8 cellular contexts compared by ENCODE assay signal in the genomic region with DNA sequence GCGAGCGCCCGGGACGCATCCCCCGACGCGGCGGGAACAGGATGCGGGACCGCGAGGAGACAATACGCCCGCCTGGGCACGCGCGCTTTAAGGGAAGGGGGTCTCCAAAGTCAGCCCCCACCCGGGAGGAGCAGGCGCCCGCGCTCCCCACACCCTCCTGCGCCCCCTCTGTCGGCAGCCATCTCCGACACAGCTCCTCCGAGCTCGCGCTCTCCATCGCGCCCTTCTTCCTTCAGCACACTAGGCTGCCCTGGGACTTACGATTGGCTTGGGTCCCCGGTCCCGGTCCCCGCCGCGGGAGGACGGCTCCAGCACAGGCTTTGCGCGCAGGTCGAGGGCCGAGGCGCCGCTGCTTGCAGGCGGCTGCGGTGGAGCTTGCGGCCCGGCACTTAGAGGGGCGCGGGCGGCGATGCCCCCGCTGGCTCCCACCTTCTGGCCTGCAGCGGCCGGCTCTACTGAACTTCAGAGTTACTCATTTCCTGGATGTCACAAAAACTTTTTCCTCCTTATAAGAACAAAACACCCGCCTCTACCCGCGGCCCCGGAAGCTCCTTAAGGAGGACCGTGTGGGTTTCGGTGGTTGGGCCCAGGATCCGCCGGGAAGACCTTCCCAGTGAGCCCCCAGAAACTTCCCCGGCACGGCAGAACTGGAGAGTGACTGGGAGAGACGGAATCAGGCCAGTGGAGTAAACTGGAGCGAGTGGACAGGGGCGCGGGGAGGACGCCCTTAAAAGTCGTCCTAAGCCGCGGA. TPM values are rescaled to one million over a fixed set of nuclear protein-coding genes. Genes with fewer than 3 reads are reported as not detected.
A peak's percentile ranks its signal among the peaks of the same experiment; 100 is the strongest.
DNase-seq lines count a peak whose midpoint lies in the region; ATAC-seq and TF ChIP-seq lines count a peak whose summit lies in the region.

A gene with protein sequence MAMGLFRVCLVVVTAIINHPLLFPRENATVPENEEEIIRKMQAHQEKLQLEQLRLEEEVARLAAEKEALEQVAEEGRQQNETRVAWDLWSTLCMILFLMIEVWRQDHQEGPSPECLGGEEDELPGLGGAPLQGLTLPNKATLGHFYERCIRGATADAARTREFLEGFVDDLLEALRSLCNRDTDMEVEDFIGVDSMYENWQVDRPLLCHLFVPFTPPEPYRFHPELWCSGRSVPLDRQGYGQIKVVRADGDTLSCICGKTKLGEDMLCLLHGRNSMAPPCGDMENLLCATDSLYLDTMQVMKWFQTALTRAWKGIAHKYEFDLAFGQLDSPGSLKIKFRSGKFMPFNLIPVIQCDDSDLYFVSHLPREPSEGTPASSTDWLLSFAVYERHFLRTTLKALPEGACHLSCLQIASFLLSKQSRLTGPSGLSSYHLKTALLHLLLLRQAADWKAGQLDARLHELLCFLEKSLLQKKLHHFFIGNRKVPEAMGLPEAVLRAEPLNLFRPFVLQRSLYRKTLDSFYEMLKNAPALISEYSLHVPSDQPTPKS (minus strand): TSS at position 481 of the 751 bp plus-strand sequence. CDS start 22,414 bp downstream, outside the sequence.

- ATAC-seq in activated naive CD8-positive, alpha-beta T cell treated with anti-CD3 and anti-CD28 coated beads, Interleukin-2, amount 50 U/mL, for 24 hours, result peak; percentile 85
- ATAC-seq in heart left ventricle (peak; percentile 53 to 80 (median 78)), aorta (ENCODE audit: low FRiP score) (peak; percentile 92)

- no peaks in the 10 kb centered on the region for H3K27me3 ChIP-seq in heart left ventricle
- H3K27me3 ChIP-seq in prostate gland (replicated peaks; ENCODE audit: insufficient read depth), result no peaks in the 10 kb centered on the region
- no peaks in the 10 kb centered on the region for H3K27me3 ChIP-seq in aorta (ENCODE audit: control insufficient read depth in 1 of 2, insufficient read depth in 2 of 2, low read length in 1 of 2)

- H3K9me3 ChIP-seq in heart left ventricle (no peaks in the 10 kb centered on the region), prostate gland (no peaks in the 10 kb centered on the region), aorta (ENCODE audit: control insufficient read depth, low read length) (no peaks in the 10 kb centered on the region)

- H3K27ac ChIP-seq in heart left ventricle (peak within 1 kb of the TSS; percentile 96 to 100 (median 99)), prostate gland (peak within 1 kb of the TSS; percentile 96), aorta (ENCODE audit: low read depth in 1 of 2, low read length in 2 of 2) (peak within 1 kb of the TSS; percentile 92 to 98)

- peaks cover 5% of the 10 kb centered on the region for H3K36me3 Mint-ChIP-seq in activated naive CD8-positive, alpha-beta T cell treated with anti-CD3 and anti-CD28 coated beads, Interleukin-2, amount 50 U/mL, for 24 hours (ENCODE audit: low read depth)

- H3K36me3 ChIP-seq in heart left ventricle, result peaks cover 0 to 12% (median 0%) of the 10 kb centered on the region in 9 donors
- no peaks in the 10 kb centered on the region for H3K36me3 ChIP-seq in prostate gland
- no peaks in the 10 kb centered on the region for H3K36me3 ChIP-seq in aorta (ENCODE audit: control insufficient read depth in 1 of 2, insufficient read depth in 2 of 2, low read length in 1 of 2)

- H3K4me1 ChIP-seq in heart left ventricle (peaks cover 10 to 61% (median 52%) of the 10 kb centered on the region in 12 donors), prostate gland (replicated peaks) (peaks cover 10% of the 10 kb centered on the region), aorta (ENCODE audit: control insufficient read depth in 1 of 2, insufficient read depth in 2 of 2, low read length in 2 of 2) (peaks cover 0 to 2% of the 10 kb centered on the region in 2 donors)

- peak within 1 kb of the TSS; percentile 97 for H3K27ac Mint-ChIP-seq in activated naive CD8-positive, alpha-beta T cell treated with anti-CD3 and anti-CD28 coated beads, Interleukin-2, amount 50 U/mL, for 24 hours

- intact Hi-C loops in heart left ventricle (cut with DNase I), result loop anchor here in 8 of 10 donors (1.0 to 5.0 kb wide), 5 partner anchors 27 to 37 kb away; no protein-coding TSS in a partner anchor
- intact Hi-C loops in prostate gland (cut with DNase I), result no loop called here
- intact Hi-C loops in aorta (cut with DNase I), result loop anchor here (2.0 to 5.0 kb wide), 3 partner anchors 29 to 421 kb away; a partner anchor contains a TSS

- H3K4me3 ChIP-seq in heart left ventricle (peak within 1 kb of the TSS; percentile 70 to 99 (median 89)), prostate gland (peak within 1 kb of the TSS; percentile 70 to 94), aorta (ENCODE audit: low read length in 2 of 2) (peak within 1 kb of the TSS; percentile 62 to 77)

- TF ChIP-seq CTCF in GM20000 (IDR thresholded peaks at IDR 0.05; ENCODE audit: extremely low read depth, missing control alignments) (no peak), heart left ventricle (IDR thresholded peaks at IDR 0.05) (peak in 6 of 12 donors; percentile 11 to 49 (median 30)), prostate gland (IDR thresholded peaks at IDR 0.05) (peak in 2 of 4 experiments; percentile 16 to 21)

- peaks cover 4% of the 10 kb centered on the region for H3K27me3 Mint-ChIP-seq in activated naive CD8-positive, alpha-beta T cell treated with anti-CD3 and anti-CD28 coated beads, Interleukin-2, amount 50 U/mL, for 24 hours

- TF ChIP-seq POLR2A in heart left ventricle (IDR thresholded peaks at IDR 0.05) (peak in 1 of 2 donors; percentile 98), prostate gland (IDR thresholded peaks at IDR 0.05) (peak; percentile 91)

- H3K4me1 Mint-ChIP-seq in activated naive CD8-positive, alpha-beta T cell treated with anti-CD3 and anti-CD28 coated beads, Interleukin-2, amount 50 U/mL, for 24 hours, result peaks cover 58% of the 10 kb centered on the region

- H3K9me3 Mint-ChIP-seq in activated naive CD8-positive, alpha-beta T cell treated with anti-CD3 and anti-CD28 coated beads, Interleukin-2, amount 50 U/mL, for 24 hours, result no peaks in the 10 kb centered on the region

- DNase-seq in DMS114 treated with DMSO at 0.1 percent for 48 hours (lab: John Stamatoyannopoulos, UW; ENCODE audit: unreplicated experiment) (peak; percentile 74), GM20000 (ENCODE audit: low spot score) (peak; percentile 81), HT1080 (ENCODE audit: low read depth) (peak; percentile 92), SW 1271 (lab: John Stamatoyannopoulos, UW) (peak; percentile 30 to 82), heart left ventricle (peak; percentile 82 to 88 (median 84)), prostate gland (ENCODE audit: low spot score) (peak; percentile 71), aorta (peak; percentile 91)
- peak; percentile 74 for DNase-seq in activated naive CD8-positive, alpha-beta T cell treated with anti-CD3 and anti-CD28 coated beads, Interleukin-2, amount 50 U/mL, for 24 hours

- 0 to 1% (median 1%) methylated on average over 37 to 70 of the region's 70 CpGs for WGBS in heart left ventricle, 4 donors
- under 1% methylated on average over 70 of the region's 70 CpGs for WGBS in prostate gland
- 0 to 1% methylated on average over 58 to 70 of the region's 70 CpGs for WGBS in aorta, 2 donors

- peak within 1 kb of the TSS; percentile 87 for H3K4me3 Mint-ChIP-seq in activated naive CD8-positive, alpha-beta T cell treated with anti-CD3 and anti-CD28 coated beads, Interleukin-2, amount 50 U/mL, for 24 hours

RNA-seq across cellular contexts. Expression of the gene that starts here (rescaled TPM):
- total RNA-seq in HT1080 (2014; rRNA removed; shearing (Covaris generic)), result 14.0 and 20.0 TPM in 2 replicates
- polyA plus RNA-seq in HT1080 (2015; cell fraction: cytosol; rRNA removed), result 64.3 and 65.9 TPM in 2 replicates
- polyA plus RNA-seq in HT1080 (2015; cell fraction: nucleus; rRNA removed), result 96.2 and 99.9 TPM in 2 replicates
- total RNA-seq in heart left ventricle (10 to 100 TPM; 18.4 to 90.2 (median 27.7) TPM), prostate gland (10 to 100 TPM; 12.5 to 35.8 TPM), aorta (10 to 100 TPM; 22.3 to 51.4 TPM)
- polyA plus RNA-seq in heart left ventricle (10 to 100 TPM; 19.3 to 70.0 TPM), aorta (10 to 100 TPM in 1 of 2 donors, 1 to 10 TPM in 1; 4.3 to 15.5 TPM)

Comparison
In these comparisons a context has a peak if more than half of its experiments do, and no peak if none do; other contexts are left out.
1. Peak in every context shown above with its lines: DNase-seq, ATAC-seq, H3K4me3 ChIP-seq and H3K27ac ChIP-seq.